Comparison of ENCODE assay signal across 8 cellular contexts in genomic region chr18:13611058-13611615, GRCh38.
DNase-seq lines count a peak whose midpoint lies in the region; ATAC-seq and TF ChIP-seq lines count a peak whose summit lies in the region.

No MANE protein-coding gene starts in this region.

- no peaks in the 10 kb centered on the region for H3K27me3 ChIP-seq in lower lobe of right lung (ENCODE audit: low read depth)
- no peaks in the 10 kb centered on the region for H3K27me3 ChIP-seq in thoracic aorta (replicated peaks; ENCODE audit: insufficient read depth)

- no peak for DNase-seq in AG04449 (ENCODE audit: low read depth, low spot score)
- peak; percentile 64 for DNase-seq in M059J (ENCODE audit: low read depth)
- DNase-seq in cerebellar cortex (ENCODE audit: low spot score): peak; percentile 64
- DNase-seq in lower lobe of right lung: no peak
- no peak for DNase-seq in thoracic aorta (ENCODE audit: low spot score)
- DNase-seq in LoVo (ENCODE audit: low spot score): no peak

- peaks cover 38% of the 10 kb centered on the region for H3K4me1 ChIP-seq in lower lobe of right lung
- peaks cover 10 to 43% of the 10 kb centered on the region in 2 donors for H3K4me1 ChIP-seq in thoracic aorta (ENCODE audit: control insufficient read depth in 1 of 2, low read depth in 2 of 2)

- no peak for TF ChIP-seq CTCF in AG04449 (IDR thresholded peaks at IDR 0.05; ENCODE audit: insufficient read depth, low read length, missing control alignments)
- no peak for TF ChIP-seq CTCF in lower lobe of right lung (IDR thresholded peaks at IDR 0.05)
- no peak for TF ChIP-seq CTCF in thoracic aorta (IDR thresholded peaks at IDR 0.05)

- peak overlapping the region; percentile 33 for H3K27ac ChIP-seq in lower lobe of right lung
- peak overlapping the region; percentile 41 to 45 for H3K27ac ChIP-seq in thoracic aorta

- H3K4me3 ChIP-seq in AG04449 (ENCODE audit: low read depth, low read length) (peak overlapping the region; percentile 42), lower lobe of right lung (peak overlapping the region; percentile 39), thoracic aorta (peak overlapping the region; percentile 65)

- no peaks in the 10 kb centered on the region for H3K36me3 ChIP-seq in lower lobe of right lung
- H3K36me3 ChIP-seq in thoracic aorta: no peaks in the 10 kb centered on the region

- ATAC-seq in GM18870 (IDR thresholded peaks at IDR 0.05; ENCODE audit: unreplicated experiment) (peak; percentile 27), lower lobe of right lung (peak; percentile 53 to 69), thoracic aorta (ENCODE audit: insufficient number of reproducible peaks, low FRiP score, low read depth) (peak; percentile 57), HG02840 (IDR thresholded peaks at IDR 0.05; ENCODE audit: low FRiP score, unreplicated experiment) (no peak)

- POLR2A ChIA-PET in AG04449 (lab: Yijun Ruan, JAX): no interaction called here

- H3K9me3 ChIP-seq in lower lobe of right lung: no peaks in the 10 kb centered on the region
- no peaks in the 10 kb centered on the region for H3K9me3 ChIP-seq in thoracic aorta

- CTCF ChIA-PET in AG04449 (lab: Yijun Ruan, JAX): no interaction called here

- intact Hi-C loops in lower lobe of right lung (cut with DNase I): no loop called here

Comparison
In these comparisons a context has a peak if more than half of its experiments do, and no peak if none do; other contexts are left out.
1. DNase-seq: peak in M059J (single experiment) and cerebellar cortex (single experiment); none in AG04449 (single experiment), lower lobe of right lung (single experiment), thoracic aorta (single experiment) and LoVo (single experiment).
2. Peak in every context shown above with its lines, with median percentiles within 50 percentile points of each other: H3K4me3 ChIP-seq.